Comparison of ENCODE assay signal across 1 cellular context in the genomic region with DNA sequence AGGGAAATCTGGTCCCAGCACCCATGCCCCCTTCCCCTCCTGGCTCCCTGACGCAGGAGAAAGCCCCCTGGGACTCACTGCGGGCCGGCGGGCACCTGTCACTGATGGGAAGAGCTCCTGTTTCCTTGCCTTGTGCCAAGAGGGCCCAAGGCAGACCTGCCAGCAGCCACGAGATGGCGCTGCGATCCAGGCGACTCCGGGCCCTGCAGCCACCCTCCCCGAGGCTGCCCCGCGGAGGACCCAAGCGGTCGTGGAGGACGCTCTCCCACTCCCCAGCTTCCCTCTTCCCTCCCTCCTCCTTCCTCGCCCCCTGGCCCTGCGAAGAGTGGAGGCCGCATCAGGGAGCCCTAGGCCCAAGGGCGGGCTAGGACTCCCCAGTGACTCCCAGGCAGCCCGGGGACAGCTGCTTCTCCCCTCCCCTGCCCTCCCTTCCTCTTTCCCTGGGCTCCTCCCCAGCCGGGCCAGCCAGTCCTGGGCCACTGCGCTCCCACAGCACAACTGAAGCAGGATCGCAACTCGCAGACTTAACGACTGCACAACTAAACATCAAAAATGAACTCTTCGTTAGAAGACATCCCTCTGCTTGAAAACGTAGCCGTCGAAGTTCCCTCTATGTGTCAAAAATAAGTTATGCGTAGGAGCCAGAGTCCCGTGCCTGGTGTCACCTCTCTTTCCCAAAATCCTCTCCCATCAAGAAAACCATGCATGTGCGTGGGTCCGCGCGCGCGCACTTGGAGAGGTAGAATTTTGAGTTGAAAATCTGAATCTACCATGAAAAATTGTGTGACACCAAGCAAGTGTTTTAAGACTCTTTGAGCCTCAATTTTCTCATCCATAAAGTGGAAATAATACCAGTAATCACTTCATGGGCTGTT.
TF ChIP-seq lines count a peak whose summit lies in the region.

No MANE protein-coding gene starts in this region.

TF ChIP-seq in GM23338, 12 proteins besides CTCF, POLR2A, EP300 and RAD21 (continued from another document):
- TF ChIP-seq, protein P1, sequence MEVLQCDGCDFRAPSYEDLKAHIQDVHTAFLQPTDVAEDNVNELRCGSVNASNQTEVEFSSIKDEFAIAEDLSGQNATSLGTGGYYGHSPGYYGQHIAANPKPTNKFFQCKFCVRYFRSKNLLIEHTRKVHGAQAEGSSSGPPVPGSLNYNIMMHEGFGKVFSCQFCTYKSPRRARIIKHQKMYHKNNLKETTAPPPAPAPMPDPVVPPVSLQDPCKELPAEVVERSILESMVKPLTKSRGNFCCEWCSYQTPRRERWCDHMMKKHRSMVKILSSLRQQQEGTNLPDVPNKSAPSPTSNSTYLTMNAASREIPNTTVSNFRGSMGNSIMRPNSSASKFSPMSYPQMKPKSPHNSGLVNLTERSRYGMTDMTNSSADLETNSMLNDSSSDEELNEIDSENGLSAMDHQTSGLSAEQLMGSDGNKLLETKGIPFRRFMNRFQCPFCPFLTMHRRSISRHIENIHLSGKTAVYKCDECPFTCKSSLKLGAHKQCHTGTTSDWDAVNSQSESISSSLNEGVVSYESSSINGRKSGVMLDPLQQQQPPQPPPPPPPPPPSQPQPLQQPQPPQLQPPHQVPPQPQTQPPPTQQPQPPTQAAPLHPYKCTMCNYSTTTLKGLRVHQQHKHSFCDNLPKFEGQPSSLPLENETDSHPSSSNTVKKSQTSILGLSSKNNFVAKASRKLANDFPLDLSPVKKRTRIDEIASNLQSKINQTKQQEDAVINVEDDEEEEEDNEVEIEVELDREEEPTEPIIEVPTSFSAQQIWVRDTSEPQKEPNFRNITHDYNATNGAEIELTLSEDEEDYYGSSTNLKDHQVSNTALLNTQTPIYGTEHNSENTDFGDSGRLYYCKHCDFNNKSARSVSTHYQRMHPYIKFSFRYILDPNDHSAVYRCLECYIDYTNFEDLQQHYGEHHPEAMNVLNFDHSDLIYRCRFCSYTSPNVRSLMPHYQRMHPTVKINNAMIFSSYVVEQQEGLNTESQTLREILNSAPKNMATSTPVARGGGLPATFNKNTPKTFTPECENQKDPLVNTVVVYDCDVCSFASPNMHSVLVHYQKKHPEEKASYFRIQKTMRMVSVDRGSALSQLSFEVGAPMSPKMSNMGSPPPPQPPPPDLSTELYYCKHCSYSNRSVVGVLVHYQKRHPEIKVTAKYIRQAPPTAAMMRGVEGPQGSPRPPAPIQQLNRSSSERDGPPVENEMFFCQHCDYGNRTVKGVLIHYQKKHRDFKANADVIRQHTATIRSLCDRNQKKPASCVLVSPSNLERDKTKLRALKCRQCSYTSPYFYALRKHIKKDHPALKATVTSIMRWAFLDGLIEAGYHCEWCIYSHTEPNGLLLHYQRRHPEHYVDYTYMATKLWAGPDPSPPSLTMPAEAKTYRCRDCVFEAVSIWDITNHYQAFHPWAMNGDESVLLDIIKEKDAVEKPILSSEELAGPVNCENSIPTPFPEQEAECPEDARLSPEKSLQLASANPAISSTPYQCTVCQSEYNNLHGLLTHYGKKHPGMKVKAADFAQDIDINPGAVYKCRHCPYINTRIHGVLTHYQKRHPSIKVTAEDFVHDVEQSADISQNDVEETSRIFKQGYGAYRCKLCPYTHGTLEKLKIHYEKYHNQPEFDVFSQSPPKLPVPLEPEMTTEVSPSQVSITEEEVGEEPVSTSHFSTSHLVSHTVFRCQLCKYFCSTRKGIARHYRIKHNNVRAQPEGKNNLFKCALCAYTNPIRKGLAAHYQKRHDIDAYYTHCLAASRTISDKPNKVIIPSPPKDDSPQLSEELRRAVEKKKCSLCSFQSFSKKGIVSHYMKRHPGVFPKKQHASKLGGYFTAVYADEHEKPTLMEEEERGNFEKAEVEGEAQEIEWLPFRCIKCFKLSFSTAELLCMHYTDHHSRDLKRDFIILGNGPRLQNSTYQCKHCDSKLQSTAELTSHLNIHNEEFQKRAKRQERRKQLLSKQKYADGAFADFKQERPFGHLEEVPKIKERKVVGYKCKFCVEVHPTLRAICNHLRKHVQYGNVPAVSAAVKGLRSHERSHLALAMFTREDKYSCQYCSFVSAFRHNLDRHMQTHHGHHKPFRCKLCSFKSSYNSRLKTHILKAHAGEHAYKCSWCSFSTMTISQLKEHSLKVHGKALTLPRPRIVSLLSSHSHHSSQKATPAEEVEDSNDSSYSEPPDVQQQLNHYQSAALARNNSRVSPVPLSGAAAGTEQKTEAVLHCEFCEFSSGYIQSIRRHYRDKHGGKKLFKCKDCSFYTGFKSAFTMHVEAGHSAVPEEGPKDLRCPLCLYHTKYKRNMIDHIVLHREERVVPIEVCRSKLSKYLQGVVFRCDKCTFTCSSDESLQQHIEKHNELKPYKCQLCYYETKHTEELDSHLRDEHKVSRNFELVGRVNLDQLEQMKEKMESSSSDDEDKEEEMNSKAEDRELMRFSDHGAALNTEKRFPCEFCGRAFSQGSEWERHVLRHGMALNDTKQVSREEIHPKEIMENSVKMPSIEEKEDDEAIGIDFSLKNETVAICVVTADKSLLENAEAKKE (CRISPR knock-in tag; IDR thresholded peaks at IDR 0.05) = no peak
TF ChIP-seq in GM23338: peak in this region for 0.
